Comparison of ENCODE assay signal across 18 cellular contexts in genomic region chr12:15933751-15934150, GRCh38. TPM values are rescaled to one million over a fixed set of nuclear protein-coding genes. Genes with fewer than 3 reads are reported as not detected.
DNase-seq lines count a peak whose midpoint lies in the region; ATAC-seq and TF ChIP-seq lines count a peak whose summit lies in the region.
"Had no signal": no experiment of that assay in that cellular context is flagged by ENCODE, and none has a peak within 500 bp of the region (broad histone marks: within the 10 kb centered on the region; RNA-seq: fewer than 3 reads in every experiment).

No MANE protein-coding gene starts in this region.

- H3K36me3 ChIP-seq in esophagus muscularis mucosa: no peaks in the 10 kb centered on the region

- no peak for TF ChIP-seq EP300 in esophagus muscularis mucosa (IDR thresholded peaks at IDR 0.05)

- no peak for ATAC-seq in natural killer cell

- peaks cover 2% of the 10 kb centered on the region for H3K27me3 Mint-ChIP-seq in glutamatergic neuron (ENCODE audit: unreplicated experiment)
- no peaks in the 10 kb centered on the region for H3K27me3 Mint-ChIP-seq in natural killer cell (ENCODE audit: low read depth in 2 of 2)
- H3K27me3 Mint-ChIP-seq: CD4-positive, alpha-beta memory T cell had no signal

- H3K9me3 Mint-ChIP-seq in glutamatergic neuron (ENCODE audit: unreplicated experiment) (no peaks in the 10 kb centered on the region), natural killer cell (no peaks in the 10 kb centered on the region)

- no peak overlapping the region for H3K4me3 ChIP-seq in esophagus muscularis mucosa

- peaks cover 4 to 26% (median 19%) of the 10 kb centered on the region in 4 donors for H3K4me1 ChIP-seq in esophagus muscularis mucosa

- H3K27ac Mint-ChIP-seq in glutamatergic neuron (ENCODE audit: unreplicated experiment) (no peak overlapping the region), natural killer cell (no peak overlapping the region)
- H3K27ac Mint-ChIP-seq: CD4-positive, alpha-beta memory T cell had no signal

- TF ChIP-seq CTCF in esophagus muscularis mucosa (IDR thresholded peaks at IDR 0.05) (no peak), glutamatergic neuron (IDR thresholded peaks at IDR 0.05; ENCODE audit: partially characterized antibody, unreplicated experiment) (no peak), natural killer cell (IDR thresholded peaks at IDR 0.05) (no peak)

- TF ChIP-seq POLR2A in esophagus muscularis mucosa (IDR thresholded peaks at IDR 0.05; ENCODE audit: low read depth): no peak

- H3K4me1 Mint-ChIP-seq in glutamatergic neuron (ENCODE audit: low read depth, unreplicated experiment) (peaks cover 13% of the 10 kb centered on the region), natural killer cell (peaks cover 24 to 34% of the 10 kb centered on the region in 2 donors)

- peaks cover 0 to 1% (median under 1%) of the 10 kb centered on the region in 4 donors for H3K9me3 ChIP-seq in esophagus muscularis mucosa

- DNase-seq in GM04503 (ENCODE audit: low read depth) (peak; percentile 21), RPMI7951 (ENCODE audit: low read depth) (peak; percentile 16), esophagus muscularis mucosa (ENCODE audit: extremely low spot score) (no peak), glutamatergic neuron (no peak), natural killer cell (no peak), UCSD-AML1 (lab: John Stamatoyannopoulos, UW; ENCODE audit: unreplicated experiment) (no peak), NOMO-1 (lab: John Stamatoyannopoulos, UW; ENCODE audit: unreplicated experiment in 2 of 2) (no peak)
- DNase-seq: ACHN; Calu3; CD4-positive, alpha-beta memory T cell; DMS79 treated with DMSO at 0.1 percent for 48 hours; GF-D8; HCEC 1CT; KG1; NCI-H1092 treated with DMSO at 0.1 percent for 48 hours; NCI-H1694; NCI-H2227 treated with DMSO at 0.1 percent for 48 hours; NCI-H524 had no signal

- no peaks in the 10 kb centered on the region for H3K27me3 ChIP-seq in esophagus muscularis mucosa

- intact Hi-C loops in esophagus muscularis mucosa (cut with DNase I): no loop called here
- intact Hi-C loops in natural killer cell (cut with micrococcal nuclease): no loop called here

- H3K4me3 Mint-ChIP-seq in glutamatergic neuron (ENCODE audit: unreplicated experiment): no peak overlapping the region
- no peak overlapping the region for H3K4me3 Mint-ChIP-seq in natural killer cell
- H3K4me3 Mint-ChIP-seq: CD4-positive, alpha-beta memory T cell had no signal

- H3K36me3 Mint-ChIP-seq in glutamatergic neuron (ENCODE audit: unreplicated experiment): no peaks in the 10 kb centered on the region
- H3K36me3 Mint-ChIP-seq in natural killer cell: peaks cover 2% of the 10 kb centered on the region

- H3K27ac ChIP-seq in esophagus muscularis mucosa (replicated peaks in 1 of 4): peak overlapping the region; percentile 0 to 43 (median 38)

- WGBS in esophagus muscularis mucosa: 61% methylated on average over 3 of the region's 3 CpGs

RNA-seq across cellular contexts. Expression of gene DERA, which starts 22.6 kb away (rescaled TPM):
- 58.0 and 65.6 TPM in 2 replicates for total RNA-seq in RPMI7951 (2014; rRNA removed; shearing (Covaris generic))
- total RNA-seq in esophagus muscularis mucosa: 10 to 100 TPM; 30.6 to 47.3 (median 34.3) TPM
- total RNA-seq in glutamatergic neuron (ENCODE audit: unreplicated experiment): 55.6 TPM
- 10 to 100 TPM; 15.6 to 22.1 (median 20.4) TPM for total RNA-seq in natural killer cell

RNA-seq across cellular contexts. Expression of gene STRAP, which starts 51.6 kb away (rescaled TPM):
- total RNA-seq in RPMI7951 (2014; rRNA removed; shearing (Covaris generic)): 92.0 and 111 TPM in 2 replicates
- total RNA-seq in esophagus muscularis mucosa (10 to 100 TPM; 63.9 to 78.5 (median 74.0) TPM), glutamatergic neuron (ENCODE audit: unreplicated experiment) (159 TPM), natural killer cell (100 to 1,000 TPM in 1 of 3 donors, 10 to 100 TPM in 2; 90.7 to 117 (median 91.0) TPM)

Comparison
In these comparisons a context has a peak if more than half of its experiments do, and no peak if none do; other contexts are left out.
1. DNase-seq: peak in GM04503 (single experiment) and RPMI7951 (single experiment); none in esophagus muscularis mucosa (single experiment), glutamatergic neuron (single experiment), natural killer cell (single experiment), UCSD-AML1 (single experiment) and NOMO-1 (0 of 2).